Comparison of ENCODE assay signal across 8 cellular contexts in genomic region chr2:54579682-54580349, GRCh38.
DNase-seq lines count a peak whose midpoint lies in the region; ATAC-seq and TF ChIP-seq lines count a peak whose summit lies in the region.

No MANE protein-coding gene starts in this region.

- peak overlapping the region; percentile 76 for H3K4me3 Mint-ChIP-seq in activated CD8-positive, alpha-beta T cell treated with anti-CD3 and anti-CD28 coated beads, Interleukin-2, amount 10 ng/mL, durations not matched to agents 7 days and 5 days
- no peak overlapping the region for H3K4me3 Mint-ChIP-seq in glutamatergic neuron (ENCODE audit: unreplicated experiment)

- ATAC-seq in GM19452 (IDR thresholded peaks at IDR 0.05; ENCODE audit: unreplicated experiment) (peak; percentile 87), HG03457 (IDR thresholded peaks at IDR 0.05; ENCODE audit: unreplicated experiment) (peak; percentile 81)
- ATAC-seq in activated CD8-positive, alpha-beta T cell treated with anti-CD3 and anti-CD28 coated beads, Interleukin-2, amount 10 ng/mL, durations not matched to agents 7 days and 5 days: peak; percentile 79

- H3K18ac ChIP-seq in mesenchymal stem cell (ENCODE audit: low read depth in 1 of 2, low read length in 2 of 2): no peak overlapping the region

- H3K4ac ChIP-seq in mesenchymal stem cell (ENCODE audit: low read depth in 1 of 2, low read length in 2 of 2): no peak overlapping the region

- H3K23ac ChIP-seq in mesenchymal stem cell (ENCODE audit: low read length in 2 of 2): no peak overlapping the region

- no peak overlapping the region for H3K9ac ChIP-seq in mesenchymal stem cell (ENCODE audit: low read length)

- H3K27me3 Mint-ChIP-seq in activated CD8-positive, alpha-beta T cell treated with anti-CD3 and anti-CD28 coated beads, Interleukin-2, amount 10 ng/mL, durations not matched to agents 7 days and 5 days (ENCODE audit: low read depth): no peaks in the 10 kb centered on the region
- H3K27me3 Mint-ChIP-seq in glutamatergic neuron (ENCODE audit: unreplicated experiment): no peaks in the 10 kb centered on the region

- no peaks in the 10 kb centered on the region for H3K79me1 ChIP-seq in mesenchymal stem cell (replicated peaks; ENCODE audit: low read length, poor library complexity, severe bottlenecking)

- H3K27ac Mint-ChIP-seq in activated CD8-positive, alpha-beta T cell treated with anti-CD3 and anti-CD28 coated beads, Interleukin-2, amount 10 ng/mL, durations not matched to agents 7 days and 5 days: peak overlapping the region; percentile 94
- no peak overlapping the region for H3K27ac Mint-ChIP-seq in glutamatergic neuron (ENCODE audit: unreplicated experiment)

- no peaks in the 10 kb centered on the region for H3K9me3 Mint-ChIP-seq in activated CD8-positive, alpha-beta T cell treated with anti-CD3 and anti-CD28 coated beads, Interleukin-2, amount 10 ng/mL, durations not matched to agents 7 days and 5 days (ENCODE audit: insufficient read depth)
- H3K9me3 Mint-ChIP-seq in glutamatergic neuron (ENCODE audit: unreplicated experiment): peaks cover 2% of the 10 kb centered on the region

- H3K27ac ChIP-seq in mesenchymal stem cell (ENCODE audit: low read length, poor library complexity, severe bottlenecking): peak overlapping the region; percentile 82

- H2BK12ac ChIP-seq in mesenchymal stem cell (ENCODE audit: low read length in 2 of 2): no peak overlapping the region

- CTCF ChIA-PET in activated CD8-positive, alpha-beta T cell treated with anti-CD3 and anti-CD28 coated beads, Interleukin-2, amount 10 ng/mL, durations not matched to agents 7 days and 5 days (lab: Charles Lee): interaction anchor here (0.7 to 8.7 kb wide), 9 partner anchors 8 to 57 kb away, joined by 3 to 57 read pairs (median 6); no protein-coding TSS in a partner anchor

- H3K4me1 Mint-ChIP-seq in activated CD8-positive, alpha-beta T cell treated with anti-CD3 and anti-CD28 coated beads, Interleukin-2, amount 10 ng/mL, durations not matched to agents 7 days and 5 days (ENCODE audit: low read depth): peaks cover 95% of the 10 kb centered on the region
- peaks cover 23% of the 10 kb centered on the region for H3K4me1 Mint-ChIP-seq in glutamatergic neuron (ENCODE audit: low read depth, unreplicated experiment)

- H3K4me1 ChIP-seq in mesenchymal stem cell (ENCODE audit: control insufficient read depth, insufficient read depth, low read depth, low read length): peaks cover 20% of the 10 kb centered on the region

- H4K8ac ChIP-seq in mesenchymal stem cell (ENCODE audit: low read length): no peak overlapping the region

- H4K91ac ChIP-seq in mesenchymal stem cell (ENCODE audit: low read length): no peak overlapping the region

- no peak for TF ChIP-seq CTCF in glutamatergic neuron (IDR thresholded peaks at IDR 0.05; ENCODE audit: partially characterized antibody, unreplicated experiment)

- in situ Hi-C loops in ACHN (cut with HindIII; ENCODE audit: low pct_ligation_motif_present, low pct_unique_long_range_greater_than_20kb, low sequenced_read_pairs): no loop called here

- WGBS in mesenchymal stem cell: 73% methylated on average over 4 of the region's 6 CpGs

- H3K4me3 ChIP-seq in mesenchymal stem cell (ENCODE audit: insufficient read depth in 1 of 2, low read depth in 1 of 2, low read length in 2 of 2): no peak overlapping the region

- peak overlapping the region; percentile 26 for H2AK5ac ChIP-seq in mesenchymal stem cell (ENCODE audit: low read length, severe bottlenecking)

- no peak overlapping the region for H2AFZ ChIP-seq in mesenchymal stem cell (ENCODE audit: low read depth, low read length)

- peaks cover 6 to 14% of the 10 kb centered on the region in 2 experiments for H3K36me3 ChIP-seq in mesenchymal stem cell (ENCODE audit: control insufficient read depth in 1 of 2, insufficient read depth in 2 of 2, low read depth in 1 of 2, low read length in 2 of 2)

- H3K9me3 ChIP-seq in mesenchymal stem cell (ENCODE audit: control insufficient read depth, low read length): no peaks in the 10 kb centered on the region

- H3K36me3 Mint-ChIP-seq in activated CD8-positive, alpha-beta T cell treated with anti-CD3 and anti-CD28 coated beads, Interleukin-2, amount 10 ng/mL, durations not matched to agents 7 days and 5 days (ENCODE audit: low read depth): peaks cover 44% of the 10 kb centered on the region
- H3K36me3 Mint-ChIP-seq in glutamatergic neuron (ENCODE audit: unreplicated experiment): peaks cover 4% of the 10 kb centered on the region

- no peaks in the 10 kb centered on the region for H3K27me3 ChIP-seq in mesenchymal stem cell (ENCODE audit: control insufficient read depth in 1 of 2, insufficient read depth in 1 of 2, low read length in 2 of 2)

- no peak overlapping the region for H2BK15ac ChIP-seq in mesenchymal stem cell (ENCODE audit: low read depth, poor library complexity, severe bottlenecking)

- POLR2A ChIA-PET in activated CD8-positive, alpha-beta T cell treated with anti-CD3 and anti-CD28 coated beads, Interleukin-2, amount 10 ng/mL, durations not matched to agents 7 days and 5 days (lab: Charles Lee): interaction anchor here (0.6 to 4.6 kb wide), 7 partner anchors 10 to 49 kb away, joined by 3 to 49 read pairs (median 5); no protein-coding TSS in a partner anchor

- no peak overlapping the region for H2BK120ac ChIP-seq in mesenchymal stem cell (ENCODE audit: low read depth, low read length)

- no peak overlapping the region for H2BK5ac ChIP-seq in mesenchymal stem cell (ENCODE audit: low read depth, low read length, poor library complexity, severe bottlenecking)

- H3K4me2 ChIP-seq in mesenchymal stem cell (ENCODE audit: low read length, poor library complexity, severe bottlenecking): no peak overlapping the region

- no peak overlapping the region for H3K14ac ChIP-seq in mesenchymal stem cell (ENCODE audit: low read length in 2 of 2)

- DNase-seq in DMS153 (lab: John Stamatoyannopoulos, UW) (peak; percentile 38), mesenchymal stem cell (no peak), ACHN (no peak), NCI-H2081 treated with DMSO at 0.1 percent for 48 hours (lab: John Stamatoyannopoulos, UW) (no peak), glutamatergic neuron (no peak)
- DNase-seq in activated CD8-positive, alpha-beta T cell treated with anti-CD3 and anti-CD28 coated beads, Interleukin-2, amount 10 ng/mL, durations not matched to agents 7 days and 5 days: peak; percentile 62

Comparison
In these comparisons a context has a peak if more than half of its experiments do, and no peak if none do; other contexts are left out.
1. DNase-seq: peak in DMS153 (single experiment) and activated CD8-positive, alpha-beta T cell treated with anti-CD3 and anti-CD28 coated beads, Interleukin-2, amount 10 ng/mL, durations not matched to agents 7 days and 5 days (single experiment); none in mesenchymal stem cell (single experiment), ACHN (single experiment), NCI-H2081 treated with DMSO at 0.1 percent for 48 hours (single experiment) and glutamatergic neuron (single experiment).
2. Peak in every context shown above with its lines, with median percentiles within 50 percentile points of each other: ATAC-seq.